1 cellular context compared by ENCODE assay signal in genomic region chr16:11260596-11260966, GRCh38.
TF ChIP-seq lines count a peak whose summit lies in the region.

No MANE protein-coding gene starts in this region.

TF ChIP-seq in IMR-90, 13 proteins besides CTCF, POLR2A, EP300 and RAD21:
- TF ChIP-seq FOS (IDR thresholded peaks at IDR 0.05; ENCODE audit: low read depth, low read length) (no peak), CHD1 (IDR thresholded peaks at IDR 0.05; ENCODE audit: low read depth, low read length) (no peak), NFE2L2 (IDR thresholded peaks at IDR 0.05; ENCODE audit: low read depth, low read length) (no peak), MXI1 (IDR thresholded peaks at IDR 0.05; ENCODE audit: borderline replicate concordance, low read depth, low read length) (no peak), BHLHE40 (IDR thresholded peaks at IDR 0.05; ENCODE audit: low read depth, low read length) (no peak), CEBPB (IDR thresholded peaks at IDR 0.05; ENCODE audit: low read depth, low read length) (no peak), SMC3 (IDR thresholded peaks at IDR 0.05; ENCODE audit: low read depth, low read length) (no peak), MAZ (IDR thresholded peaks at IDR 0.05; ENCODE audit: borderline replicate concordance, low read depth, low read length) (no peak), USF2 (IDR thresholded peaks at IDR 0.05; ENCODE audit: low read depth, low read length) (no peak)
